ENCODE assay signal across 21 cellular contexts in the genomic region with DNA sequence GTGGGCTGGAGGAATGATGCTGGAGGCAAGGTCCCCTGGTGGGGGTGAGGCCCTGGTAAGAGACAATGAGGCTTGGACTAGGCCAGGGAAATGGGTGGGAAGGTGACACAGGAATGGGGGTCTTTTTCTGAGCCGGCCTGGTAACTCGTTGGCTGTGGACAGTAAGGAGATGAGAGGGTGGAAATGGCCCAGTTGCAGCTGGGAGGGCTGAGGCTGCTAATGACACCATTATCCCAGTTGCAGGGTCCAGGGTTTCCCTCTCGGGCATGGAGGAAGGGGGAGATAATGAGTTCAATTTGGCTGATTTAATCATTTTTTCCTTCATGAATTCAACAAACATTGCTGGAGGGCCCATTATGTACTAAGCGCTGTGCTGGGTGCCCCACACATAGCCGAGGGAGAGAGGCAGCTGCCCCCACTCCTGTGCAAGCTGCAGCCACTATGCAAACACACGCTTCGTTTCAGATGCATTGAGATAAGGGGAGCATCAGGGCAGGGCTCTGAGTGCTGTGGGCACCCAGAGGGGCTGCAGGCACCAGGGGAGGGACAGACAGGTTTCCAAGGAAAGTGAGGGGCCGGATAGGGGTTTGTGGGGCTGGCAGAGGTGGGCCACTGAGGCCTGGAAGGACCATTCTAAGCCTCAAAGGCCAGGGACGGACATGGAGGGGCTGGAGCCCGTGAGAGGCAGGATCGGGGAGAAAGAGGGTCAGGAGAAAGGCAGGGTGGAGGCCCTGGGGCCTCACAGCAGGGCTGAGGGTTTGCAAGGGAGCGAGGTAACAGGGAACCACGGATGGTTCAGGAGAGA. TPM values are rescaled to one million over a fixed set of nuclear protein-coding genes. Genes with fewer than 3 reads are reported as not detected.
DNase-seq lines count a peak whose midpoint lies in the region; ATAC-seq and TF ChIP-seq lines count a peak whose summit lies in the region.
"Had no signal": no experiment of that assay in that cellular context is flagged by ENCODE, and none has a peak within 500 bp of the region (broad histone marks: within the 10 kb centered on the region; RNA-seq: fewer than 3 reads in every experiment).

No MANE protein-coding gene starts in this region.

- H3K9me3 Mint-ChIP-seq in chondrocyte (ENCODE audit: low read depth) = no peaks in the 10 kb centered on the region
- H3K9me3 Mint-ChIP-seq: dendritic cell treated with granulocyte-macrophage colony-stimulating factor and Interleukin-4, amounts not matched to agents 40 ng/mL and 50 ng/mL, for 4 days; immature natural killer cell had no signal

- H3K36me3 Mint-ChIP-seq in chondrocyte (ENCODE audit: low read depth) = no peaks in the 10 kb centered on the region
- H3K36me3 Mint-ChIP-seq: activated CD8-positive, alpha-beta memory T cell treated with anti-CD3 and anti-CD28 coated beads, Interleukin-2, amount 10 ng/mL, durations not matched to agents 7 days and 5 days; immature natural killer cell had no signal

- TF ChIP-seq POLR2A in esophagus squamous epithelium (IDR thresholded peaks at IDR 0.05) = no peak

- peaks cover 0 to 9% (median 0%) of the 10 kb centered on the region in 3 donors for H3K4me1 ChIP-seq in esophagus squamous epithelium
- H3K4me1 ChIP-seq: ascending aorta, HAP-1, right lobe of liver had no signal

- ATAC-seq in HG02623 (IDR thresholded peaks at IDR 0.05; ENCODE audit: unreplicated experiment) = no peak
- ATAC-seq: activated CD8-positive, alpha-beta memory T cell treated with anti-CD3 and anti-CD28 coated beads, Interleukin-2, amount 10 ng/mL, durations not matched to agents 7 days and 5 days; Panc1; right lobe of liver had no signal

- H3K27ac ChIP-seq in esophagus squamous epithelium = no peak overlapping the region
- H3K27ac ChIP-seq: ascending aorta, neutrophil, right lobe of liver had no signal

- no peak overlapping the region for H3K27ac Mint-ChIP-seq in chondrocyte (ENCODE audit: unreplicated experiment)
- H3K27ac Mint-ChIP-seq: activated CD8-positive, alpha-beta memory T cell treated with anti-CD3 and anti-CD28 coated beads, Interleukin-2, amount 10 ng/mL, durations not matched to agents 7 days and 5 days; dendritic cell treated with granulocyte-macrophage colony-stimulating factor and Interleukin-4, amounts not matched to agents 40 ng/mL and 50 ng/mL, for 4 days; immature natural killer cell had no signal

- H3K4me1 Mint-ChIP-seq in chondrocyte (ENCODE audit: low read depth) = no peaks in the 10 kb centered on the region
- H3K4me1 Mint-ChIP-seq: activated CD8-positive, alpha-beta memory T cell treated with anti-CD3 and anti-CD28 coated beads, Interleukin-2, amount 10 ng/mL, durations not matched to agents 7 days and 5 days; immature natural killer cell had no signal

- no peaks in the 10 kb centered on the region for H3K36me3 ChIP-seq in esophagus squamous epithelium
- H3K36me3 ChIP-seq: ascending aorta, HAP-1, neutrophil, right lobe of liver had no signal

- 67 to 75% methylated on average over 9 to 12 of the region's 13 CpGs for WGBS in esophagus squamous epithelium, 2 donors

- TF ChIP-seq CTCF in chondrocyte (IDR thresholded peaks at IDR 0.05) = no peak
- TF ChIP-seq CTCF in esophagus squamous epithelium (IDR thresholded peaks at IDR 0.05) = no peak

- no peak overlapping the region for H3K4me3 ChIP-seq in esophagus squamous epithelium
- H3K4me3 ChIP-seq: ascending aorta, HAP-1, right lobe of liver had no signal

- peaks cover 0 to 53% (median 0%) of the 10 kb centered on the region in 4 donors for H3K27me3 ChIP-seq in esophagus squamous epithelium
- H3K27me3 ChIP-seq: ascending aorta, neutrophil, right lobe of liver had no signal

- no peaks in the 10 kb centered on the region for H3K9me3 ChIP-seq in esophagus squamous epithelium
- H3K9me3 ChIP-seq: ascending aorta, HAP-1, neutrophil, right lobe of liver had no signal

- intact Hi-C loops in esophagus squamous epithelium (cut with DNase I) = no loop called here

- peaks cover 9% of the 10 kb centered on the region for H3K27me3 Mint-ChIP-seq in chondrocyte (ENCODE audit: low read depth)
- H3K27me3 Mint-ChIP-seq: activated CD8-positive, alpha-beta memory T cell treated with anti-CD3 and anti-CD28 coated beads, Interleukin-2, amount 10 ng/mL, durations not matched to agents 7 days and 5 days; dendritic cell treated with granulocyte-macrophage colony-stimulating factor and Interleukin-4, amounts not matched to agents 40 ng/mL and 50 ng/mL, for 4 days had no signal

- no peak overlapping the region for H3K4me3 Mint-ChIP-seq in chondrocyte (ENCODE audit: unreplicated experiment)
- H3K4me3 Mint-ChIP-seq: activated CD8-positive, alpha-beta memory T cell treated with anti-CD3 and anti-CD28 coated beads, Interleukin-2, amount 10 ng/mL, durations not matched to agents 7 days and 5 days; dendritic cell treated with granulocyte-macrophage colony-stimulating factor and Interleukin-4, amounts not matched to agents 40 ng/mL and 50 ng/mL, for 4 days; immature natural killer cell had no signal

- peak; percentile 12 for DNase-seq in NCI-H2107 treated with DMSO at 0.1 percent for 48 hours (lab: John Stamatoyannopoulos, UW; ENCODE audit: unreplicated experiment)
- DNase-seq in NCI-H2107 (lab: John Stamatoyannopoulos, UW) = no peak
- peak; percentile 85 for DNase-seq in NCI-H345 (lab: John Stamatoyannopoulos, UW)
- DNase-seq in chondrocyte (ENCODE audit: low spot score) = peak; percentile 52
- peak; percentile 61 for DNase-seq in retina
- no peak for DNase-seq in esophagus squamous epithelium (lab: John Stamatoyannopoulos, UW)
- DNase-seq in stimulated activated CD4-positive, alpha-beta T cell treated with anti-CD3 and anti-CD28 coated beads, Interleukin-15, amount 100 ng/mL, for 24 hours = no peak
- DNase-seq: activated CD8-positive, alpha-beta memory T cell treated with anti-CD3 and anti-CD28 coated beads, Interleukin-2, amount 10 ng/mL, durations not matched to agents 7 days and 5 days; activated gamma-delta T cell treated with Interleukin-2 at 50 U/mL for 16 hours; C1 segment of cervical spinal cord; immature natural killer cell; stimulated activated CD4-positive, alpha-beta T cell treated with anti-CD3 and anti-CD28 coated beads, Interleukin-2, amount 100 ng/mL, for 48 hours had no signal

RNA-seq across cellular contexts. Expression of a gene that starts 43.2 kb away (rescaled TPM):
- not detected in 3 replicates for total RNA-seq in chondrocyte
- total RNA-seq in esophagus squamous epithelium = 10 to 100 TPM in 1 of 4 donors, 1 to 10 TPM in 3; 1.2 to 18.9 (median 3.5) TPM
- total RNA-seq: A172; activated CD8-positive, alpha-beta memory T cell treated with anti-CD3 and anti-CD28 coated beads, Interleukin-2, amount 10 ng/mL, durations not matched to agents 7 days and 5 days had no signal

RNA-seq across cellular contexts. Expression of a gene that starts 56.0 kb away (rescaled TPM):
- 0.33 to 0.45 TPM in 2 of 3 replicates, not detected in the other for total RNA-seq in chondrocyte
- total RNA-seq in esophagus squamous epithelium = not detected
- total RNA-seq: A172; activated CD8-positive, alpha-beta memory T cell treated with anti-CD3 and anti-CD28 coated beads, Interleukin-2, amount 10 ng/mL, durations not matched to agents 7 days and 5 days; NCI-H460 had no signal

Comparison
In these comparisons a context has a peak if more than half of its experiments do, and no peak if none do; other contexts are left out.
1. DNase-seq: peak in NCI-H2107 treated with DMSO at 0.1 percent for 48 hours (single experiment), NCI-H345 (single experiment), chondrocyte (single experiment) and retina (single experiment); none in NCI-H2107 (single experiment), esophagus squamous epithelium (single experiment) and stimulated activated CD4-positive, alpha-beta T cell treated with anti-CD3 and anti-CD28 coated beads, Interleukin-15, amount 100 ng/mL, for 24 hours (single experiment).